10 cellular contexts compared by ENCODE assay signal in the genomic region with DNA sequence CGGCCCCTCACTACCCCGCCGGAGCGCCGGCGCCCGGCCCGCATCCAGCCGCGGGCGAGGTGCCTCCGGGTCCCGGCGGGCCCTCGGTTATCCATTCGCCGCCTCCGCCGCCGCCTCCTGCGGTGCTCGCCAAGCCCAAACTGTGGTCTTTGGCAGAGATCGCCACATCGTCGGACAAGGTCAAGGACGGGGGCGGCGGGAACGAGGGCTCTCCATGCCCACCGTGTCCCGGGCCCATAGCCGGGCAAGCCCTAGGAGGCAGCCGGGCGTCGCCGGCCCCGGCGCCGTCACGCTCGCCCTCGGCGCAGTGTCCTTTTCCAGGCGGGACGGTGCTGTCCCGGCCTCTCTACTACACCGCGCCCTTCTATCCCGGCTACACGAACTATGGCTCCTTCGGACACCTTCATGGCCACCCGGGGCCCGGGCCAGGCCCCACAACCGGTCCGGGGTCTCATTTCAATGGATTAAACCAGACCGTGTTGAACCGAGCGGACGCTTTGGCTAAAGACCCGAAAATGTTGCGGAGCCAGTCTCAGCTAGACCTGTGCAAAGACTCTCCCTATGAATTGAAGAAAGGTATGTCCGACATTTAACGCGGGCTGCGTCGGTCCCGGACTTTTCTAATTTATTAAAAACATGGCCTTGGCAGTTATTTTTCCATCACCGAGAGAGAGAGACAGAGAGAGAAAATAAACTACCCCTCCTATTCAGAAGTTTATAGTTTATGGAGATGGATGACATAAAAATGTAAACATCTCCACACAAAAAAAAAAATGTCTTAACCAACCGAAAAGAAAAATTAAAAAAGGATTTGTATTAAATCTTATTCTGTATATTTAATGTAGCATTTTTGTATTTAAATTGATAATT. TPM values are rescaled to one million over a fixed set of nuclear protein-coding genes. Genes with fewer than 3 reads are reported as not detected.
DNase-seq lines count a peak whose midpoint lies in the region; ATAC-seq and TF ChIP-seq lines count a peak whose summit lies in the region.
"Had no signal": no experiment of that assay in that cellular context is flagged by ENCODE, and none has a peak within 500 bp of the region (broad histone marks: within the 10 kb centered on the region; RNA-seq: fewer than 3 reads in every experiment).

No MANE protein-coding gene starts in this region.

- H3K27ac Mint-ChIP-seq in Caco-2 (ENCODE audit: unreplicated experiment) (no peak overlapping the region), neural progenitor cell (peak overlapping the region; percentile 22)
- H3K27ac Mint-ChIP-seq in stimulated activated memory B cell treated with anti-CD40 and anti-IgM and Interleukin-4, amounts not matched to agents 10 μg/mL and 1 μg/mL and 100 μg/mL, for 72 hours = no peak overlapping the region

- intact Hi-C loops in Caco-2 (cut with micrococcal nuclease; ENCODE audit: unreplicated experiment) = loop anchor here (10.0 kb wide), 1 partner anchor 441 kb away; no protein-coding TSS in a partner anchor

- H3K36me3 Mint-ChIP-seq in Caco-2 (ENCODE audit: insufficient read depth, unreplicated experiment) = peaks cover 76% of the 10 kb centered on the region
- peaks cover 12% of the 10 kb centered on the region for H3K36me3 Mint-ChIP-seq in neural progenitor cell
- H3K36me3 Mint-ChIP-seq in stimulated activated memory B cell treated with anti-CD40 and anti-IgM and Interleukin-4, amounts not matched to agents 10 μg/mL and 1 μg/mL and 100 μg/mL, for 72 hours = no peaks in the 10 kb centered on the region

- peaks cover 73% of the 10 kb centered on the region for H3F3A ChIP-seq in neural progenitor cell (ENCODE audit: low read depth)

- H3K4me3 ChIP-seq in Caco-2 (ENCODE audit: low read depth, low read length) (peak overlapping the region; percentile 11; the same call in 1 of the 2 replicates), HUES48 (ENCODE audit: low read depth, low read length) (peak overlapping the region; percentile 67; the same call in 1 of the 2 replicates), fibroblast of mammary gland (ENCODE audit: control insufficient read depth, low read depth, low read length) (peak overlapping the region; percentile 31), neural progenitor cell (peak overlapping the region; percentile 79)
- H3K4me3 ChIP-seq: SK-N-MC had no signal

- H3K36me3 ChIP-seq in Caco-2 (ENCODE audit: control insufficient read depth, insufficient read depth, low read length) = peaks cover 2% of the 10 kb centered on the region; the same call in 1 of the 2 replicates
- no peaks in the 10 kb centered on the region for H3K36me3 ChIP-seq in HUES48 (ENCODE audit: control insufficient read depth, insufficient read depth, low read length)
- H3K36me3 ChIP-seq in neural progenitor cell = no peaks in the 10 kb centered on the region

- CTCF ChIA-PET in Caco-2 (lab: Charles Lee) = no interaction called here

- TF ChIP-seq CTCF in Caco-2 (IDR thresholded peaks at IDR 0.05; ENCODE audit: insufficient read depth in 1 of 2, low read depth in 1 of 2, low read length in 1 of 2, severe bottlenecking in 1 of 2, unreplicated experiment in 1 of 2) (no peak), fibroblast of mammary gland (conservative IDR thresholded peaks at IDR 0.05; ENCODE audit: control insufficient read depth, insufficient read depth, low read depth, low read length) (no peak), neural progenitor cell (IDR thresholded peaks at IDR 0.05) (no peak)

- TSS peak; percentile 37 for BruUV-seq in Caco-2 (replicated peaks; lab: Mats Ljungman, UMichigan)

- H3K4me1 ChIP-seq in Caco-2 (peaks cover 5% of the 10 kb centered on the region; the same call in 1 of the 2 replicates), HUES48 (ENCODE audit: control insufficient read depth, insufficient read depth, low read length) (peaks cover 30% of the 10 kb centered on the region), neural progenitor cell (peaks cover 25% of the 10 kb centered on the region)

- H3K79me2 ChIP-seq in neural progenitor cell (ENCODE audit: low read depth) = peaks cover 8% of the 10 kb centered on the region

- H3K4me1 Mint-ChIP-seq in Caco-2 (ENCODE audit: low read depth, unreplicated experiment) (peaks cover 6% of the 10 kb centered on the region), neural progenitor cell (peaks cover 44% of the 10 kb centered on the region)
- H3K4me1 Mint-ChIP-seq in stimulated activated memory B cell treated with anti-CD40 and anti-IgM and Interleukin-4, amounts not matched to agents 10 μg/mL and 1 μg/mL and 100 μg/mL, for 72 hours = peaks cover 14% of the 10 kb centered on the region

- H3K27me3 ChIP-seq in Caco-2 (replicated peaks; ENCODE audit: control insufficient read depth, insufficient read depth, low read length) = no peaks in the 10 kb centered on the region
- H3K27me3 ChIP-seq in HUES48 (ENCODE audit: control insufficient read depth, insufficient read depth, low read length) = peaks cover 82% of the 10 kb centered on the region
- H3K27me3 ChIP-seq in neural progenitor cell = peaks cover 74% of the 10 kb centered on the region

- DNase-seq in Caco-2 (no peak), fibroblast of mammary gland (ENCODE audit: low read depth) (no peak), neural progenitor cell (ENCODE audit: low spot score) (peak; percentile 62), OCI-M2 (lab: John Stamatoyannopoulos, UW; ENCODE audit: unreplicated experiment) (no peak), kidney glomerular epithelial cell (lab: John Stamatoyannopoulos, UW) (no peak)
- DNase-seq: NCI-H2171 treated with DMSO at 0.1 percent for 48 hours had no signal

- H3K9me3 Mint-ChIP-seq in Caco-2 (ENCODE audit: unreplicated experiment) = no peaks in the 10 kb centered on the region
- H3K9me3 Mint-ChIP-seq in neural progenitor cell = no peaks in the 10 kb centered on the region
- H3K9me3 Mint-ChIP-seq in stimulated activated memory B cell treated with anti-CD40 and anti-IgM and Interleukin-4, amounts not matched to agents 10 μg/mL and 1 μg/mL and 100 μg/mL, for 72 hours = peaks cover 4% of the 10 kb centered on the region

- POLR2A ChIA-PET in Caco-2 (lab: Charles Lee) = no interaction called here

- H3K27me3 Mint-ChIP-seq in Caco-2 (ENCODE audit: insufficient read depth, unreplicated experiment) = no peaks in the 10 kb centered on the region
- H3K27me3 Mint-ChIP-seq in neural progenitor cell (ENCODE audit: insufficient read depth, low read depth) = peaks cover 51% of the 10 kb centered on the region
- H3K27me3 Mint-ChIP-seq in stimulated activated memory B cell treated with anti-CD40 and anti-IgM and Interleukin-4, amounts not matched to agents 10 μg/mL and 1 μg/mL and 100 μg/mL, for 72 hours = peaks cover 86% of the 10 kb centered on the region

- H4K20me1 ChIP-seq in neural progenitor cell (ENCODE audit: low read depth) = peaks cover 44% of the 10 kb centered on the region

- no peaks in the 10 kb centered on the region for H3K9me3 ChIP-seq in Caco-2
- H3K9me3 ChIP-seq in HUES48 (ENCODE audit: control insufficient read depth, insufficient read depth, low read length) = no peaks in the 10 kb centered on the region
- no peaks in the 10 kb centered on the region for H3K9me3 ChIP-seq in neural progenitor cell (ENCODE audit: low read depth)

- H3K27ac ChIP-seq in HUES48 (ENCODE audit: low read depth, low read length) = no peak overlapping the region
- H3K27ac ChIP-seq in neural progenitor cell = no peak overlapping the region
- H3K27ac ChIP-seq: SK-N-MC had no signal

- H2AFZ ChIP-seq in neural progenitor cell (replicated peaks) = no peak overlapping the region

- peak overlapping the region; percentile 96 for H3K4me3 Mint-ChIP-seq in Caco-2 (ENCODE audit: unreplicated experiment)
- peak overlapping the region; percentile 88 for H3K4me3 Mint-ChIP-seq in neural progenitor cell
- no peak overlapping the region for H3K4me3 Mint-ChIP-seq in stimulated activated memory B cell treated with anti-CD40 and anti-IgM and Interleukin-4, amounts not matched to agents 10 μg/mL and 1 μg/mL and 100 μg/mL, for 72 hours

- H3K4me2 ChIP-seq in neural progenitor cell = peak overlapping the region; percentile 96

- no peak for ATAC-seq in stimulated activated memory B cell treated with anti-CD40 and anti-IgM and Interleukin-4, amounts not matched to agents 10 μg/mL and 1 μg/mL and 100 μg/mL, for 72 hours
- ATAC-seq in HG03354 (IDR thresholded peaks at IDR 0.05; ENCODE audit: poor library complexity, severe bottlenecking, unreplicated experiment) = no peak

- H3K9ac ChIP-seq in HUES48 (ENCODE audit: low read depth, low read length) = no peak overlapping the region
- H3K9ac ChIP-seq in neural progenitor cell = no peak overlapping the region

RNA-seq across cellular contexts. Expression of a gene that starts 2.9 kb away (rescaled TPM):
- total RNA-seq in Caco-2 (2022) (27.7 and 28.7 TPM in 2 replicates), neural progenitor cell (ENCODE audit: low replicate concordance) (1.0 and 1.6 TPM in 2 replicates)

Comparison
In these comparisons a context has a peak if more than half of its experiments do, and no peak if none do; other contexts are left out.
1. H3K4me3 ChIP-seq: peak in every context shown above with its lines; median percentile 79 in neural progenitor cell; 67 in HUES48; 31 in fibroblast of mammary gland; 11 in Caco-2.
2. RNA of a gene that starts 2.9 kb away (total RNA-seq): 27.7 to 28.7 TPM in Caco-2; 1.0 to 1.6 TPM in neural progenitor cell; every median in the first group is over 10 times any median in the second.